8 cellular contexts compared by ENCODE assay signal in genomic region chr6:135938588-135939215, GRCh38.
DNase-seq lines count a peak whose midpoint lies in the region; ATAC-seq and TF ChIP-seq lines count a peak whose summit lies in the region.

No MANE protein-coding gene starts in this region.

- H4K5ac ChIP-seq in IMR-90 (ENCODE audit: low read depth, low read length), result peak overlapping the region; percentile 75

- no peaks in the 10 kb centered on the region for H3K4me1 Mint-ChIP-seq in naive thymus-derived CD8-positive, alpha-beta T cell

- peak overlapping the region; percentile 43; the same call in 1 of the 2 replicates for H4K91ac ChIP-seq in IMR-90 (ENCODE audit: insufficient read depth, low read depth, low read length)

- H3K18ac ChIP-seq in IMR-90 (ENCODE audit: low read depth, low read length), result peak overlapping the region; percentile 34; the same call in 1 of the 2 replicates

- no peak overlapping the region for H3K4me2 ChIP-seq in IMR-90 (ENCODE audit: low read depth, low read length)

- H3K9ac ChIP-seq in IMR-90 (ENCODE audit: low read depth, low read length), result 0 out of 2 replicates have a peak overlapping the region, but pooled peaks have one; percentile 22

- H2AFZ ChIP-seq in ACC112 (ENCODE audit: low read length, unreplicated experiment), result peak overlapping the region; percentile 11
- no peak overlapping the region for H2AFZ ChIP-seq in IMR-90 (replicated peaks; ENCODE audit: low read length, poor library complexity)

- H3K79me2 ChIP-seq in ACC112 (ENCODE audit: control insufficient read depth, insufficient read depth, low read length, unreplicated experiment), result no peaks in the 10 kb centered on the region

- DNase-seq in IMR-90, result peak; percentile 43
- no peak for DNase-seq in ascending aorta (ENCODE audit: low spot score in 2 of 2)
- DNase-seq in iris pigment epithelial cell (ENCODE audit: low read depth), result peak; percentile 71
- DNase-seq in naive thymus-derived CD8-positive, alpha-beta T cell, result no peak

- peak overlapping the region; percentile 28 for H3K4ac ChIP-seq in IMR-90 (ENCODE audit: low read depth, low read length)

- H2BK120ac ChIP-seq in IMR-90 (ENCODE audit: low read depth, low read length), result peak overlapping the region; percentile 42; the same call in 1 of the 2 replicates

- peak overlapping the region; percentile 24; the same call in 1 of the 2 replicates for H3K23ac ChIP-seq in IMR-90 (ENCODE audit: low read depth, low read length)

- peak overlapping the region; percentile 72; the same call in 1 of the 2 replicates for H3K14ac ChIP-seq in IMR-90 (replicated peaks; ENCODE audit: low read depth, low read length)

- H3K4me3 ChIP-seq in ACC112 (ENCODE audit: low read depth, low read length) (no peak overlapping the region), IMR-90 (ENCODE audit: insufficient read depth, low read depth, low read length) (no peak overlapping the region), ascending aorta (peak overlapping the region; percentile 29 to 52), urinary bladder (ENCODE audit: low read depth, low read length) (no peak overlapping the region)

- peak; percentile 41 for TF ChIP-seq RAD21 in IMR-90 (IDR thresholded peaks at IDR 0.05; ENCODE audit: low read length)

- H3K27ac ChIP-seq in ACC112 (ENCODE audit: low read depth, low read length), result no peak overlapping the region
- no peak overlapping the region for H3K27ac ChIP-seq in IMR-90 (ENCODE audit: insufficient read depth, low read length)
- H3K27ac ChIP-seq in ascending aorta, result peak overlapping the region; percentile 35 to 76
- H3K27ac ChIP-seq in urinary bladder (ENCODE audit: low read depth), result peak overlapping the region; percentile 65

- H3K27me3 Mint-ChIP-seq in naive thymus-derived CD8-positive, alpha-beta T cell, result no peaks in the 10 kb centered on the region

- no peak overlapping the region for H3K27ac Mint-ChIP-seq in naive thymus-derived CD8-positive, alpha-beta T cell

- peak overlapping the region; percentile 62 to 76; a peak in 1 of 4 replicates for H4K8ac ChIP-seq in IMR-90 (ENCODE audit: low read depth in 2 of 2, low read length in 2 of 2)

- 84% methylated on average over 5 of the region's 10 CpGs; no CpG with 5 or more reads in 1 of the 2 experiments for WGBS in IMR-90 (ENCODE audit: extremely low coverage in 2 of 2, insufficient read length in 1 of 2), 2 experiments
- WGBS in urinary bladder, result 40% methylated on average over 10 of the region's 10 CpGs

- no peak overlapping the region for H3K4me3 Mint-ChIP-seq in naive thymus-derived CD8-positive, alpha-beta T cell

- dilution Hi-C loops in IMR-90 (cut with HindIII; ENCODE audit: low sequenced_read_pairs, unreplicated experiment), result no loop called here

- H3K79me1 ChIP-seq in IMR-90 (ENCODE audit: low read depth in 1 of 2, low read length in 2 of 2), result peaks cover 28 to 47% of the 10 kb centered on the region in 2 experiments; a peak in 3 of 4 replicates

- no peaks in the 10 kb centered on the region for H3K36me3 Mint-ChIP-seq in naive thymus-derived CD8-positive, alpha-beta T cell

- H2BK15ac ChIP-seq in IMR-90 (ENCODE audit: low read depth, low read length), result peak overlapping the region; percentile 20; the same call in 1 of the 3 replicates

- peak overlapping the region; percentile 35; the same call in 1 of the 2 replicates for H2AK5ac ChIP-seq in IMR-90 (ENCODE audit: low read depth, low read length)

- H3K4me1 ChIP-seq in ACC112 (ENCODE audit: control insufficient read depth, insufficient read depth, low read length, unreplicated experiment) (peaks cover 28% of the 10 kb centered on the region), IMR-90 (ENCODE audit: control insufficient read depth, insufficient read depth, low read length) (peaks cover 26% of the 10 kb centered on the region), ascending aorta (peaks cover 0 to 7% of the 10 kb centered on the region in 2 donors), urinary bladder (ENCODE audit: insufficient read depth) (peaks cover 2% of the 10 kb centered on the region)

- CTCF ChIA-PET in IMR-90 (lab: Yijun Ruan, JAX), result interaction anchor here (1.1 to 1.4 kb wide), 3 partner anchors 14 to 403 kb away, joined by 4 read pairs; no protein-coding TSS in a partner anchor

- intact Hi-C loops in IMR-90 (cut with micrococcal nuclease), result no loop called here
- intact Hi-C loops in ascending aorta (cut with DNase I), result no loop called here

- no TSS peak for BruUV-seq in IMR-90 (replicated peaks; lab: Mats Ljungman, UMichigan)

- no peaks in the 10 kb centered on the region for H3K9me3 Mint-ChIP-seq in naive thymus-derived CD8-positive, alpha-beta T cell

- ATAC-seq in IMR-90 (ENCODE audit: low read depth) (no peak), GM19395 (IDR thresholded peaks at IDR 0.05; ENCODE audit: unreplicated experiment) (no peak), HG03565 (IDR thresholded peaks at IDR 0.05; ENCODE audit: unreplicated experiment) (no peak)
- ATAC-seq in naive thymus-derived CD8-positive, alpha-beta T cell, result no peak

- H3K9me3 ChIP-seq in IMR-90 (ENCODE audit: control insufficient read depth, insufficient read depth, low read length) (no peaks in the 10 kb centered on the region), ascending aorta (no peaks in the 10 kb centered on the region)

- H3K9me1 ChIP-seq in IMR-90 (ENCODE audit: insufficient read depth, low read length), result peaks cover 9% of the 10 kb centered on the region

- in situ Hi-C loops in IMR-90 (cut with MboI; ENCODE audit: low sequenced_read_pairs), result no loop called here

- no peak overlapping the region for H2AK9ac ChIP-seq in IMR-90 (replicated peaks; ENCODE audit: low read depth, low read length, poor library complexity)

- peak overlapping the region; percentile 60; the same call in 1 of the 2 replicates for H2BK20ac ChIP-seq in IMR-90 (ENCODE audit: low read depth, low read length)

- H3K27me3 ChIP-seq in ACC112 (ENCODE audit: insufficient read depth, low read length), result no peaks in the 10 kb centered on the region
- H3K27me3 ChIP-seq in IMR-90 (ENCODE audit: control insufficient read depth, insufficient read depth, low read length), result no peaks in the 10 kb centered on the region
- no peaks in the 10 kb centered on the region for H3K27me3 ChIP-seq in ascending aorta

- H3K36me3 ChIP-seq in ACC112 (ENCODE audit: insufficient read depth, low read length) (no peaks in the 10 kb centered on the region), IMR-90 (ENCODE audit: control insufficient read depth, insufficient read depth, low read length) (no peaks in the 10 kb centered on the region; the same call in 1 of the 2 replicates), ascending aorta (no peaks in the 10 kb centered on the region), urinary bladder (ENCODE audit: insufficient read depth) (no peaks in the 10 kb centered on the region)

- TF ChIP-seq CTCF in IMR-90 (conservative IDR thresholded peaks at IDR 0.05; ENCODE audit: low read depth, low read length), result peak; percentile 26
- TF ChIP-seq CTCF in ascending aorta (IDR thresholded peaks at IDR 0.05), result peak in 1 of 3 experiments; percentile 48

- no peak overlapping the region for H3K56ac ChIP-seq in IMR-90 (ENCODE audit: extremely low read depth, insufficient read depth, low read length)

- H2BK5ac ChIP-seq in IMR-90 (ENCODE audit: low read depth, low read length, poor library complexity, severe bottlenecking), result peak overlapping the region; percentile 9

- POLR2A ChIA-PET in IMR-90 (lab: Charles Lee; ENCODE audit: unreplicated experiment), result no interaction called here
- POLR2A ChIA-PET in naive thymus-derived CD8-positive, alpha-beta T cell (lab: Charles Lee), result no interaction called here

- H4K20me1 ChIP-seq in IMR-90 (ENCODE audit: insufficient read depth, low read length), result no peaks in the 10 kb centered on the region

- no peak for TF ChIP-seq POLR2A in IMR-90 (IDR thresholded peaks at IDR 0.05; ENCODE audit: low read depth, low read length)

TF ChIP-seq in IMR-90, 13 proteins besides CTCF, POLR2A, EP300 and RAD21:
- TF ChIP-seq SMC3 (IDR thresholded peaks at IDR 0.05; ENCODE audit: low read depth, low read length), result peak; percentile 21; the same call in 1 of the 2 replicates
- TF ChIP-seq, protein P1, sequence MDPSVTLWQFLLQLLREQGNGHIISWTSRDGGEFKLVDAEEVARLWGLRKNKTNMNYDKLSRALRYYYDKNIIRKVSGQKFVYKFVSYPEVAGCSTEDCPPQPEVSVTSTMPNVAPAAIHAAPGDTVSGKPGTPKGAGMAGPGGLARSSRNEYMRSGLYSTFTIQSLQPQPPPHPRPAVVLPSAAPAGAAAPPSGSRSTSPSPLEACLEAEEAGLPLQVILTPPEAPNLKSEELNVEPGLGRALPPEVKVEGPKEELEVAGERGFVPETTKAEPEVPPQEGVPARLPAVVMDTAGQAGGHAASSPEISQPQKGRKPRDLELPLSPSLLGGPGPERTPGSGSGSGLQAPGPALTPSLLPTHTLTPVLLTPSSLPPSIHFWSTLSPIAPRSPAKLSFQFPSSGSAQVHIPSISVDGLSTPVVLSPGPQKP (IDR thresholded peaks at IDR 0.05; ENCODE audit: borderline replicate concordance, low read depth, low read length), result no peak
- TF ChIP-seq CEBPB (IDR thresholded peaks at IDR 0.05; ENCODE audit: low read depth, low read length), result no peak
- TF ChIP-seq RCOR1 (IDR thresholded peaks at IDR 0.05; ENCODE audit: insufficient replicate concordance, low read length), result no peak

Comparison
In these comparisons a context has a peak if more than half of its experiments do, and no peak if none do; other contexts are left out.
1. H3K27ac ChIP-seq: peak in ascending aorta (2 of 2) and urinary bladder (single experiment); none in ACC112 (single experiment) and IMR-90 (single experiment).
2. H3K4me3 ChIP-seq: peak in ascending aorta (2 of 2); none in ACC112 (single experiment), IMR-90 (single experiment) and urinary bladder (single experiment).
3. DNase-seq: peak in IMR-90 (single experiment) and iris pigment epithelial cell (single experiment); none in ascending aorta (0 of 2) and naive thymus-derived CD8-positive, alpha-beta T cell (0 of 10).